20 cellular contexts compared by ENCODE assay signal in the genomic region with DNA sequence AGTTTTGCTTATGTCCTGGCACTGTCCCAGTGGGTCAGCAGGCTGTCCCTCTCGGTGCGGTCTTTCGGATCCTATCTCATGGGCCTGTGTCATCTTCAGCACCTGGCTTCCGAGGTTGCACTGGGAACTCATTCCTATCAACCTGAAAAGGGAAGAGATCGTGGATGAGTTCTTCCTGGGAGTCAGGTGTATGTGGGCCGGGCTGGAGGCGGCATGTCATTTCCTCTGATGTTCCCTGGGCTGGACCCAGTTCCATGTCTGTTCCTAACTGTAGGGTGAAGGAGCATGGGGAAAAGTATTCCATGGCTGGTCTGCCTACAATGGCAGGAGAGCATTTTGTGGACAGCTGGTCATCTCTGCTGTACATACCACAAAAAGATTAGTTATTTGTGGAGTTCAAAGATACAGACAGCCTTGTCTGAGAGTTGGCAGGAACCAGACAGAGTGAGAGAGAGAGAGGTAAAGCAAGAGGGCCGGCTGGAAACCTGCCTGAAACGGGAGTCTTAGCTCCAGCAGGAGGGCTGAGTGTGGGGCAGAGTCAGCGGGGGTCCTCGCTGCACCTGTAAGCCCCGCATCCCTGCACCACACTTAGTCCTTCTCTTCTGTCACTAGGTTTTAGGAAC. TPM values are rescaled to one million over a fixed set of nuclear protein-coding genes. Genes with fewer than 3 reads are reported as not detected.
DNase-seq lines count a peak whose midpoint lies in the region; ATAC-seq and TF ChIP-seq lines count a peak whose summit lies in the region.
"Had no signal": no experiment of that assay in that cellular context is flagged by ENCODE, and none has a peak within 500 bp of the region (broad histone marks: within the 10 kb centered on the region; RNA-seq: fewer than 3 reads in every experiment).

No MANE protein-coding gene starts in this region.

- DNase-seq in Right ventricle myocardium superior = no peak
- DNase-seq in right atrium auricular region (ENCODE audit: low spot score) = no peak
- DNase-seq in choroid plexus epithelial cell (ENCODE audit: low read depth) = peak; percentile 38
- DNase-seq in iris pigment epithelial cell (ENCODE audit: low read depth) = peak; percentile 11
- DNase-seq in aorta = no peak
- DNase-seq in GM23338 (ENCODE audit: low spot score) = no peak
- DNase-seq: 8988T; DMS79 treated with DMSO at 0.1 percent for 48 hours; KBM-7; NCI-H1105; NCI-H187; NCI-H2107; NCI-H510A; NCI-H748 treated with DMSO at 0.1 percent for 48 hours; NK-92 treated with Interleukin-12 subunit alpha and Interleukin-12 subunit beta, amount 100 ng/mL, for 24 hours; SHP77 treated with DMSO at 0.1 percent for 48 hours had no signal

- H3K27ac Mint-ChIP-seq in GM23338 = no peak overlapping the region

- H3K4me3 ChIP-seq in right atrium auricular region (no peak overlapping the region), choroid plexus epithelial cell (ENCODE audit: low read depth, low read length) (no peak overlapping the region), aorta (ENCODE audit: low read length in 2 of 2) (no peak overlapping the region), GM23338 (no peak overlapping the region)

- H3K9me3 ChIP-seq in right atrium auricular region (no peaks in the 10 kb centered on the region), aorta (ENCODE audit: control insufficient read depth, low read length) (peaks cover 1% of the 10 kb centered on the region)

- TF ChIP-seq CTCF in right atrium auricular region (IDR thresholded peaks at IDR 0.05) (no peak), choroid plexus epithelial cell (conservative IDR thresholded peaks at IDR 0.05; ENCODE audit: low read depth, low read length) (no peak), GM23338 (conservative IDR thresholded peaks at IDR 0.05; ENCODE audit: low read depth in 2 of 2) (no peak)

- ATAC-seq in Right ventricle myocardium superior (ENCODE audit: poor library complexity) = peak; percentile 82
- ATAC-seq in aorta (ENCODE audit: low FRiP score) = peak; percentile 46
- ATAC-seq in HG03045 (IDR thresholded peaks at IDR 0.05; ENCODE audit: unreplicated experiment) = no peak
- no peak for ATAC-seq in GM23338
- no peak for ATAC-seq in GM19324 (IDR thresholded peaks at IDR 0.05; ENCODE audit: low FRiP score, unreplicated experiment)
- ATAC-seq: HCT116 had no signal

- H3K27ac ChIP-seq in right atrium auricular region (no peak overlapping the region), aorta (ENCODE audit: low read depth in 1 of 2, low read length in 2 of 2) (no peak overlapping the region), GM23338 (ENCODE audit: low read depth) (no peak overlapping the region)

- H3K4me2 ChIP-seq in GM23338 = no peak overlapping the region

- no peaks in the 10 kb centered on the region for H3K9me2 ChIP-seq in GM23338 (ENCODE audit: insufficient read depth)

- H3F3A ChIP-seq in GM23338 (replicated peaks; ENCODE audit: low read depth) = no peaks in the 10 kb centered on the region

- H4K20me1 ChIP-seq in GM23338 (replicated peaks; ENCODE audit: insufficient read depth) = no peaks in the 10 kb centered on the region

- H3K27me3 Mint-ChIP-seq in GM23338 (ENCODE audit: insufficient read depth, low read depth, poor library complexity) = peaks cover 7% of the 10 kb centered on the region

- H3K27me3 ChIP-seq in right atrium auricular region (no peaks in the 10 kb centered on the region), aorta (ENCODE audit: control insufficient read depth in 1 of 2, insufficient read depth in 2 of 2, low read length in 1 of 2) (no peaks in the 10 kb centered on the region), GM23338 (ENCODE audit: insufficient read depth) (no peaks in the 10 kb centered on the region)

- WGBS in aorta, 2 donors = 83 to 84% methylated on average over 12 of the region's 12 CpGs

- peaks cover 26% of the 10 kb centered on the region for H3K36me3 ChIP-seq in right atrium auricular region
- H3K36me3 ChIP-seq in aorta (ENCODE audit: control insufficient read depth in 1 of 2, insufficient read depth in 2 of 2, low read length in 1 of 2) = peaks cover 3 to 20% of the 10 kb centered on the region in 2 donors
- H3K36me3 ChIP-seq in GM23338 (ENCODE audit: insufficient read depth) = no peaks in the 10 kb centered on the region

- intact Hi-C loops in Right ventricle myocardium superior (cut with DNase I) = no loop called here
- intact Hi-C loops in aorta (cut with DNase I) = no loop called here

- H3K4me1 ChIP-seq in right atrium auricular region (peaks cover 0 to 10% of the 10 kb centered on the region in 2 donors), aorta (ENCODE audit: control insufficient read depth in 1 of 2, insufficient read depth in 2 of 2, low read length in 2 of 2) (no peaks in the 10 kb centered on the region), GM23338 (ENCODE audit: insufficient read depth) (no peaks in the 10 kb centered on the region)

- no peak overlapping the region for H2AFZ ChIP-seq in GM23338

- H3K79me2 ChIP-seq in GM23338 (replicated peaks; ENCODE audit: insufficient read depth) = no peaks in the 10 kb centered on the region

- H3K4me1 Mint-ChIP-seq in GM23338 = no peaks in the 10 kb centered on the region; the same call in 1 of the 3 replicates
- H3K4me1 Mint-ChIP-seq: CD14-positive monocyte had no signal

- no peaks in the 10 kb centered on the region for H3K9me3 Mint-ChIP-seq in GM23338

- no peak overlapping the region for H3K4me3 Mint-ChIP-seq in GM23338
- H3K4me3 Mint-ChIP-seq: CD14-positive monocyte had no signal

- H3K36me3 Mint-ChIP-seq in GM23338 (ENCODE audit: low read depth) = no peaks in the 10 kb centered on the region

TF ChIP-seq in GM23338, 12 proteins besides CTCF, POLR2A, EP300 and RAD21:
- TF ChIP-seq POLR2AphosphoS5 (IDR thresholded peaks at IDR 0.05; ENCODE audit: low read depth) = no peak
- no peak for TF ChIP-seq JUNB (IDR thresholded peaks at IDR 0.05; ENCODE audit: unreplicated experiment)
- TF ChIP-seq STAT1 (IDR thresholded peaks at IDR 0.05; ENCODE audit: unreplicated experiment) = no peak
- no peak for TF ChIP-seq EZH2phosphoT487 (IDR thresholded peaks at IDR 0.05; ENCODE audit: unreplicated experiment)
- no peak for TF ChIP-seq EZH2 (IDR thresholded peaks at IDR 0.05; ENCODE audit: low read depth, unreplicated experiment)
- no peak for TF ChIP-seq ZNF331 (CRISPR knock-in tag; IDR thresholded peaks at IDR 0.05; ENCODE audit: low read depth)

RNA-seq across cellular contexts. Expression of a gene that starts 25.2 kb away (rescaled TPM):
- total RNA-seq in Right ventricle myocardium superior (0.16 TPM), right atrium auricular region (1 to 10 TPM in 1 of 2 donors, under 1 TPM in 1; 0.51 to 1.8 TPM), aorta (1 to 10 TPM; 1.7 to 3.9 TPM)
- polyA plus RNA-seq in aorta (1 to 10 TPM; 1.0 to 4.7 TPM), GM23338 (2016; fragmentation: Nextera tagmentation; extraction: Ambion mirVana) (0.11 and 0.49 TPM in 2 replicates)
- total RNA-seq in GM23338 (2014; rRNA removed; shearing (Covaris generic)) = 0.12 and 0.35 TPM in 2 replicates

Comparison
In these comparisons a context has a peak if more than half of its experiments do, and no peak if none do; other contexts are left out.
1. ATAC-seq: peak in Right ventricle myocardium superior (single experiment) and aorta (single experiment); none in HG03045 (single experiment), GM23338 (single experiment) and GM19324 (single experiment).
2. DNase-seq: peak in choroid plexus epithelial cell (single experiment) and iris pigment epithelial cell (single experiment); none in Right ventricle myocardium superior (single experiment), right atrium auricular region (single experiment), aorta (0 of 2) and GM23338 (single experiment).